ENCODE assay signal across 8 cellular contexts in the genomic region with DNA sequence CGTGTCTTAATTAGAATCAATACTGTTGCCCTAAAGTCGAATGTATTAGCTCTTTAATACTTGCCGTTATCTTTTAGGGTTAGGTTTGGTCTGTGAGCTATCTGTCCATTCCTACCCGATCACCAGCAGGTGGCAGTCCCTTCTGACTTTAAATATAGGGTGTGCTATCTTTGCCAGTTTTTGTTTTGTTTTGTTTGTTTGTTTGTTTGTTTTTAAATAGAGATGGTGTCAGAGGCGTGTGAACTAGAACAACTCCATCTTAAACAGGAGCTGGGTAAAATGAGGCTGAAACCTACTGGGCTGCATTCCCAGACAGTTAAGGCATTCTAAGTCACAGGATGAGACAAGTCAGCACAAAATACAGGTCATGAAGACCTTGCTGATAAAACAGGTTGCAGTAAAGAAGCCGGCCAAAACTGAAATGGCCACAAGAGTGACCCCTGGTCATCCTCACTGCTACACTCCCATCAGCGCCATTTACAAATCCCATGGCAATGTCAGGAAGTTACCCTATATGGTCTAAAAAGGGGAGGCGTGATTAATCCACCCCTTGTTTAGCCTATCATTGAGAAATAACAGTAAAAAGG. TPM values are rescaled to one million over a fixed set of nuclear protein-coding genes. Genes with fewer than 3 reads are reported as not detected.
DNase-seq lines count a peak whose midpoint lies in the region; ATAC-seq, FAIRE-seq and TF ChIP-seq lines count a peak whose summit lies in the region.

No MANE protein-coding gene starts in this region.

- H3K4me1 Mint-ChIP-seq in glutamatergic neuron (ENCODE audit: low read depth, unreplicated experiment): peaks cover 6% of the 10 kb centered on the region

- H3K4me3 Mint-ChIP-seq in glutamatergic neuron (ENCODE audit: unreplicated experiment): peak overlapping the region; percentile 97

- peak; percentile 51 for DNase-seq in DMS 273 (lab: John Stamatoyannopoulos, UW; ENCODE audit: unreplicated experiment)
- no peak for DNase-seq in DMS 273 treated with DMSO at 0.1 percent for 48 hours (lab: John Stamatoyannopoulos, UW)
- peak; percentile 75 for DNase-seq in HT-29 (ENCODE audit: low spot score)
- peak; percentile 16 for DNase-seq in RCC 7860 (ENCODE audit: low spot score)
- DNase-seq in activated naive CD4-positive, alpha-beta T cell treated with anti-CD3 and anti-CD28 coated beads, Interleukin-2, amount 50 U/mL, for 72 hours (ENCODE audit: low spot score in 2 of 2): peak in 1 of 2 donors; percentile 27
- peak; percentile 27 for DNase-seq in glutamatergic neuron
- peak in 2 of 6 donors; percentile 30 to 35 for DNase-seq in pancreas

- peaks cover 13 to 18% of the 10 kb centered on the region in 2 donors for H3K36me3 Mint-ChIP-seq in activated naive CD4-positive, alpha-beta T cell treated with anti-CD3 and anti-CD28 coated beads, Interleukin-2, amount 50 U/mL, for 72 hours
- H3K36me3 Mint-ChIP-seq in glutamatergic neuron (ENCODE audit: unreplicated experiment): no peaks in the 10 kb centered on the region

- intact Hi-C loops in pancreas (cut with DNase I): no loop called here

- no peaks in the 10 kb centered on the region for H3K9me3 ChIP-seq in pancreas

- H3K9me3 Mint-ChIP-seq in activated naive CD4-positive, alpha-beta T cell treated with anti-CD3 and anti-CD28 coated beads, Interleukin-2, amount 50 U/mL, for 72 hours: peaks cover 0 to 8% of the 10 kb centered on the region in 2 donors
- H3K9me3 Mint-ChIP-seq in glutamatergic neuron (ENCODE audit: unreplicated experiment): peaks cover 7% of the 10 kb centered on the region

- H3K27ac Mint-ChIP-seq in activated naive CD4-positive, alpha-beta T cell treated with anti-CD3 and anti-CD28 coated beads, Interleukin-2, amount 50 U/mL, for 72 hours: peak overlapping the region; percentile 38 to 97
- H3K27ac Mint-ChIP-seq in glutamatergic neuron (ENCODE audit: unreplicated experiment): peak overlapping the region; percentile 88

- 21 to 22% methylated on average over 8 of the region's 8 CpGs for WGBS in pancreas, 2 donors

- FAIRE-seq in RCC 7860 (lab: Jason Lieb, UNC): no peak
- FAIRE-seq in pancreas (lab: Jason Lieb, UNC): no peak

- TF ChIP-seq CTCF in glutamatergic neuron (IDR thresholded peaks at IDR 0.05; ENCODE audit: partially characterized antibody, unreplicated experiment) (peak; percentile 61), pancreas (IDR thresholded peaks at IDR 0.05) (peak; percentile 31 to 48 (median 42))

- peaks cover 11% of the 10 kb centered on the region for H3K27me3 Mint-ChIP-seq in glutamatergic neuron (ENCODE audit: unreplicated experiment)

- H3K36me3 ChIP-seq in pancreas: no peaks in the 10 kb centered on the region

- peak overlapping the region; percentile 83 to 98 (median 91) for H3K4me3 ChIP-seq in pancreas

- H3K4me1 ChIP-seq in pancreas: peaks cover 0 to 22% (median 6%) of the 10 kb centered on the region in 3 donors

- H3K27ac ChIP-seq in pancreas: peak overlapping the region in 1 of 4 donors; percentile 97

- no peaks in the 10 kb centered on the region for H3K27me3 ChIP-seq in pancreas

- ATAC-seq in activated naive CD4-positive, alpha-beta T cell treated with anti-CD3 and anti-CD28 coated beads, Interleukin-2, amount 50 U/mL, for 72 hours: no peak
- ATAC-seq in pancreas (peak; percentile 25 to 60 (median 48)), GM19023 (IDR thresholded peaks at IDR 0.05; ENCODE audit: unreplicated experiment) (no peak)

RNA-seq across cellular contexts. Expression of gene ATF1, which starts 1.5 kb away (rescaled TPM):
- 49.8 and 61.0 TPM in 2 replicates for total RNA-seq in HT-29 (2014; rRNA removed; shearing (Covaris generic))
- 10 to 100 TPM; 49.7 to 66.8 TPM for total RNA-seq in activated naive CD4-positive, alpha-beta T cell treated with anti-CD3 and anti-CD28 coated beads, Interleukin-2, amount 50 U/mL, for 72 hours
- total RNA-seq in glutamatergic neuron (ENCODE audit: unreplicated experiment) (7.1 TPM), pancreas (10 to 100 TPM in 3 of 6 donors, 1 to 10 TPM in 3; 8.2 to 19.4 (median 9.7) TPM)
- 1 to 10 TPM; 2.9 to 8.7 TPM for polyA plus RNA-seq in pancreas

Comparison
In these comparisons a context has a peak if more than half of its experiments do, and no peak if none do; other contexts are left out.
1. ATAC-seq: peak in pancreas (4 of 4); none in activated naive CD4-positive, alpha-beta T cell treated with anti-CD3 and anti-CD28 coated beads, Interleukin-2, amount 50 U/mL, for 72 hours (0 of 2) and GM19023 (single experiment).